In the genomic region with DNA sequence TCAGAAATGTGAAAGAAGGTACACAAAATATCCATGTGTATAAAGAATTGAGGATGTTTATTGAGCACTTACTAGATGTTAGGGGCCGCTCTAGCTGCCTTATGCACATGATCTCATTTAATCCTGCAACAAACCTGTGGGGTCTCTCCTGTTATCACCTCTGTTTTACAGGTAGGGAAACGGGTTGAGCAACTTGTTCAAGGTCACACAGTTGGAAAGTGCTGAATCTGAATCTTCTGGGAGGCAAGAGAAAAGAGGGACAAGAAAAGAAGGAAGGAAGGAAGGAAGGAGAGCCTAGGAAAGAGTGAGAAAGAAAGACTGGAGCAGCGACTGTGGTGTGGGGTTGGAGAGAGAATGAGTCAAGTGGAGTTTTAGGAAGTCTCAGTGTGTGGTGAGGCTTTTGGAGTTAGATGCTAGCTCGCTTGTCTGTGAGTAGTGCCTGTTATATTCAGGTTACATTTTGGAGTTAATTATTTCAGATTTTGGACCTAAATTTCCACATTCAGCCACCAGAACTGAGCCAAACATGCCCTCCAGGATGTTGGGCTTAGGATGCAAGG, we compare ENCODE assay signal across 23 cellular contexts. TPM values are rescaled to one million over a fixed set of nuclear protein-coding genes. Genes with fewer than 3 reads are reported as not detected.
"Had no signal": no experiment of that assay in that cellular context is flagged by ENCODE, and none has a peak within 500 bp of the region (broad histone marks: within the 10 kb centered on the region; RNA-seq: fewer than 3 reads in every experiment).

No MANE protein-coding gene starts in this region.

- H3K9me3 ChIP-seq: MG63 had no signal

- DNase-seq: Karpas-422, KG1, MG63, NCI-H1092, NCI-H1105 treated with DMSO at 0.1 percent for 48 hours, NCI-H1417 treated with DMSO at 0.1 percent for 48 hours, NCI-H146, NCI-H1694 treated with DMSO at 0.1 percent for 48 hours, NCI-H1930, NCI-H2081, NCI-H2107, NCI-H2227 treated with DMSO at 0.1 percent for 48 hours, NCI-H524, NCI-H526 treated with DMSO at 0.1 percent for 48 hours, NCI-H774, Right ventricle myocardium superior, RPMI8226, SIG-M5 had no signal

- H3K4me1 ChIP-seq: SJSA1 had no signal

- H3K4me3 ChIP-seq: MG63, SJSA1, SK-N-MC had no signal

- H3K27ac ChIP-seq: SJSA1, SK-N-MC had no signal

- FAIRE-seq: RCC 7860 had no signal

- H3K36me3 ChIP-seq: MG63, SJSA1 had no signal

RNA-seq across cellular contexts. Expression of a gene that starts 7.7 kb away (rescaled TPM):
- total RNA-seq: HT-29, NCI-H460, Right ventricle myocardium superior, SJSA1 had no signal

RNA-seq across cellular contexts. Expression of a gene that starts 8.6 kb away (rescaled TPM):
- total RNA-seq: HT-29, NCI-H460, Right ventricle myocardium superior, SJSA1 had no signal

RNA-seq across cellular contexts. Expression of a gene that starts 12.1 kb away (rescaled TPM):
- total RNA-seq: HT-29, NCI-H460, Right ventricle myocardium superior, SJSA1 had no signal

RNA-seq across cellular contexts. Expression of a gene that starts 16.6 kb away (rescaled TPM):
- total RNA-seq: NCI-H460, Right ventricle myocardium superior, SJSA1 had no signal

RNA-seq across cellular contexts. Expression of a gene that starts 51.7 kb away (rescaled TPM):
- total RNA-seq: HT-29, Right ventricle myocardium superior, SJSA1 had no signal
